ENCODE assay signal across 8 cellular contexts in genomic region chr17:41322264-41322902, GRCh38. TPM values are rescaled to one million over a fixed set of nuclear protein-coding genes. Genes with fewer than 3 reads are reported as not detected.
DNase-seq lines count a peak whose midpoint lies in the region; ATAC-seq and TF ChIP-seq lines count a peak whose summit lies in the region.

No MANE protein-coding gene starts in this region.

- no peaks in the 10 kb centered on the region for H3K36me3 Mint-ChIP-seq in stimulated activated memory B cell treated with anti-CD40 and anti-IgM and Interleukin-4, amounts not matched to agents 10 μg/mL and 1 μg/mL and 100 μg/mL, for 72 hours

- peak; percentile 76 for DNase-seq in AG10803 (ENCODE audit: low read depth)
- DNase-seq in NCI-H2196 treated with DMSO at 0.1 percent for 48 hours (lab: John Stamatoyannopoulos, UW; ENCODE audit: unreplicated experiment): peak; percentile 8
- peak; percentile 64 for DNase-seq in brain microvascular endothelial cell
- DNase-seq in left colon: no peak
- DNase-seq in SHP77 treated with DMSO at 0.1 percent for 48 hours (lab: John Stamatoyannopoulos, UW): no peak

- peaks cover 5% of the 10 kb centered on the region for H3K4me1 Mint-ChIP-seq in stimulated activated memory B cell treated with anti-CD40 and anti-IgM and Interleukin-4, amounts not matched to agents 10 μg/mL and 1 μg/mL and 100 μg/mL, for 72 hours

- in situ Hi-C loops in brain microvascular endothelial cell (cut with HindIII; ENCODE audit: low pct_ligation_motif_present, low sequenced_read_pairs): no loop called here

- no peaks in the 10 kb centered on the region for H3K27me3 ChIP-seq in brain microvascular endothelial cell (replicated peaks)

- ATAC-seq in left colon (peak; percentile 66), HG03457 (IDR thresholded peaks at IDR 0.05; ENCODE audit: unreplicated experiment) (no peak)
- no peak for ATAC-seq in stimulated activated memory B cell treated with anti-CD40 and anti-IgM and Interleukin-4, amounts not matched to agents 10 μg/mL and 1 μg/mL and 100 μg/mL, for 72 hours

- intact Hi-C loops in left colon (cut with DNase I, micrococcal nuclease): no loop called here

- peaks cover 6% of the 10 kb centered on the region for H3K9me3 Mint-ChIP-seq in stimulated activated memory B cell treated with anti-CD40 and anti-IgM and Interleukin-4, amounts not matched to agents 10 μg/mL and 1 μg/mL and 100 μg/mL, for 72 hours

- H3K27ac ChIP-seq in brain microvascular endothelial cell: no peak overlapping the region

- H3K4me3 ChIP-seq in AG10803 (ENCODE audit: low read length) (no peak overlapping the region), brain microvascular endothelial cell (ENCODE audit: low read depth, low read length) (no peak overlapping the region)

- no peak overlapping the region for H3K4me3 Mint-ChIP-seq in stimulated activated memory B cell treated with anti-CD40 and anti-IgM and Interleukin-4, amounts not matched to agents 10 μg/mL and 1 μg/mL and 100 μg/mL, for 72 hours

- TF ChIP-seq CTCF in AG10803 (conservative IDR thresholded peaks at IDR 0.05; ENCODE audit: low read length) (peak; percentile 97), GM12872 (IDR thresholded peaks at IDR 0.05; ENCODE audit: insufficient read depth, low read depth, low read length) (peak; percentile 93), brain microvascular endothelial cell (IDR thresholded peaks at IDR 0.05; ENCODE audit: low read depth, low read length, missing control alignments) (peak; percentile 84)

- H3K27me3 Mint-ChIP-seq in stimulated activated memory B cell treated with anti-CD40 and anti-IgM and Interleukin-4, amounts not matched to agents 10 μg/mL and 1 μg/mL and 100 μg/mL, for 72 hours: no peaks in the 10 kb centered on the region

- H3K36me3 ChIP-seq in brain microvascular endothelial cell (replicated peaks): no peaks in the 10 kb centered on the region

- no peak overlapping the region for H3K27ac Mint-ChIP-seq in stimulated activated memory B cell treated with anti-CD40 and anti-IgM and Interleukin-4, amounts not matched to agents 10 μg/mL and 1 μg/mL and 100 μg/mL, for 72 hours

RNA-seq across cellular contexts. Expression of gene KRTAP17-1, which starts 6.9 kb away (rescaled TPM):
- total RNA-seq in left colon: not detected

RNA-seq across cellular contexts. Expression of gene KRTAP16-1, which starts 13.3 kb away (rescaled TPM):
- total RNA-seq in left colon: not detected

RNA-seq across cellular contexts. Expression of gene KRTAP29-1, which starts 19.7 kb away (rescaled TPM):
- not detected for total RNA-seq in left colon

RNA-seq across cellular contexts. Expression of gene KRT33A, which starts 28.2 kb away (rescaled TPM):
- total RNA-seq in left colon: not detected

RNA-seq across cellular contexts. Expression of gene KRTAP9-7, which starts 46.9 kb away (rescaled TPM):
- total RNA-seq in left colon: not detected

Comparison
In these comparisons a context has a peak if more than half of its experiments do, and no peak if none do; other contexts are left out.
1. DNase-seq: peak in AG10803 (single experiment), NCI-H2196 treated with DMSO at 0.1 percent for 48 hours (single experiment) and brain microvascular endothelial cell (single experiment); none in left colon (0 of 2) and SHP77 treated with DMSO at 0.1 percent for 48 hours (single experiment).
2. Peak in every context shown above with its lines, with median percentiles within 50 percentile points of each other: CTCF ChIP-seq.